Comparison of ENCODE assay signal across 8 cellular contexts in the genomic region with DNA sequence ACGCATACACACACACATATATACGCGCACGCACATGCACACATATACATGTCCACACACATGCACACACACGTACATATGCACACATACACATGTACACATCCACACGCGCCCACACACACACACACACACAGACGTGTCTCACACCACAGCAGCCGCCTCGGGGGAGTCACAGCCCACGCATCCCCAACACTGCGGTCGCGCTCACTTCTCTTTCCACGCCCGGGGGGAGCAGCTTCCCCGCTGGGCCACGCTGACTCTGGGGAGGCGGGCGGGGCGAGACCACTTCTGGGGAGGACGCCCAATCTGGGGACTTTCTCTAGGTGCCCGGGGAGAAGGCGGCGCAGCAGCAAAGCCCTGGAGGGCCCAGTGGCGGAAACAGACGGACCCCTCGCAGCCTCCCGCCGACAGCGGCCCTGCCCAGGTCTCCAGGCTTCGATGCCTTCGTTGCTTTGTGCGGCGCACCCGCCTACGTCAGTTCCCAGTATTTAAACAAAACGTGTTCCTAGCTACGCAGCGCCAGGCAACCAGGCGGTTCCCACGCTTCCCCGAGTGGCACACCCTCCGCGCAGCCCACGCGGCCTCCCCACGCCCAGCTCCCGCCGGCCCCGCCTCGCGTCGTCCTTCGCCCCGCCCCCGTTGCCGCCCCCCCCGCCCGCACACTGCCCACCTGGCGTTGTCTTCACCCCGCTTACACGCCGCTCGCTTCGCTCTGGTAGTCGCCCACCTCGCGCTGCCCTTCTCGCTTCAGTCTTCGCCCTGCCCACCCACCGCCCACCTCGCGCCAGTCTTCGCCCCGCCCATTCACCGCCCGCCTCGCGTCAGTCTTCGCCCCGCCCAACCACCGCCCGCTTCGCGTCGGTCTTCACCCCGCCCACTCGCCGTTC. TPM values are rescaled to one million over a fixed set of nuclear protein-coding genes. Genes with fewer than 3 reads are reported as not detected.
DNase-seq lines count a peak whose midpoint lies in the region; ATAC-seq and TF ChIP-seq lines count a peak whose summit lies in the region.

No MANE protein-coding gene starts in this region.

- H3K27me3 ChIP-seq in iPS DF 6.9 (ENCODE audit: control insufficient read depth, insufficient read depth, low read length): no peaks in the 10 kb centered on the region
- H3K27me3 ChIP-seq in skeletal muscle tissue (ENCODE audit: control insufficient read depth in 3 of 3, insufficient read depth in 3 of 3, low read length in 3 of 3): no peaks in the 10 kb centered on the region

- peak overlapping the region; percentile 73 to 80 (median 77) for H3K9ac ChIP-seq in skeletal muscle tissue (ENCODE audit: low read depth in 1 of 3, low read length in 3 of 3)

- H3K27ac Mint-ChIP-seq in activated naive CD8-positive, alpha-beta T cell treated with anti-CD3 and anti-CD28 coated beads, Interleukin-2, amount 50 U/mL, for 24 hours: peak overlapping the region; percentile 88

- H3K4me3 ChIP-seq in iPS DF 6.9 (ENCODE audit: low read length): peak overlapping the region; percentile 70; the same call in 1 of the 2 replicates
- H3K4me3 ChIP-seq in skeletal muscle tissue (ENCODE audit: low read length in 3 of 3): peak overlapping the region; percentile 80 to 87 (median 83)

- TF ChIP-seq CTCF in RWPE1 (conservative IDR thresholded peaks at IDR 0.05; ENCODE audit: low read depth): no peak

- H3K36me3 ChIP-seq in iPS DF 6.9 (ENCODE audit: control insufficient read depth, insufficient read depth, low read length) (peaks cover 3% of the 10 kb centered on the region; the same call in 1 of the 2 replicates), skeletal muscle tissue (ENCODE audit: control insufficient read depth in 3 of 3, insufficient read depth in 3 of 3, low read length in 3 of 3) (peaks cover 3 to 12% (median 11%) of the 10 kb centered on the region in 3 donors)

- POLR2A ChIA-PET in RWPE1 (lab: Yijun Ruan, JAX; ENCODE audit: low non-redundant PET): no interaction called here

- no CpG with 5 or more reads among the region's 90 CpGs for WGBS in iPS DF 6.9 (ENCODE audit: insufficient coverage, insufficient read length)

- peak overlapping the region; percentile 89 for H3K4me3 Mint-ChIP-seq in activated naive CD8-positive, alpha-beta T cell treated with anti-CD3 and anti-CD28 coated beads, Interleukin-2, amount 50 U/mL, for 24 hours

- peaks cover 2% of the 10 kb centered on the region for H3K4me1 ChIP-seq in iPS DF 6.9 (ENCODE audit: control insufficient read depth, insufficient read depth, low read length)
- H3K4me1 ChIP-seq in skeletal muscle tissue (ENCODE audit: control insufficient read depth in 3 of 3, insufficient read depth in 3 of 3, low read length in 3 of 3): peaks cover 11 to 20% (median 12%) of the 10 kb centered on the region in 3 donors

- peaks cover 26% of the 10 kb centered on the region for H3K4me1 Mint-ChIP-seq in activated naive CD8-positive, alpha-beta T cell treated with anti-CD3 and anti-CD28 coated beads, Interleukin-2, amount 50 U/mL, for 24 hours

- CTCF ChIA-PET in RWPE1 (lab: Yijun Ruan, JAX): interaction anchor here (0.6 to 0.7 kb wide), 2 partner anchors 23 to 222 kb away, joined by 3 to 4 read pairs; no protein-coding TSS in a partner anchor

- H3K9me3 ChIP-seq in iPS DF 6.9 (ENCODE audit: control insufficient read depth, insufficient read depth, low read length): no peaks in the 10 kb centered on the region
- H3K9me3 ChIP-seq in skeletal muscle tissue (ENCODE audit: control insufficient read depth in 3 of 3, low read length in 3 of 3): no peaks in the 10 kb centered on the region

- ATAC-seq in HG02973 (IDR thresholded peaks at IDR 0.05; ENCODE audit: unreplicated experiment) (peak; percentile 39), HG03342 (IDR thresholded peaks at IDR 0.05; ENCODE audit: unreplicated experiment) (no peak)
- peak; percentile 58 for ATAC-seq in activated naive CD8-positive, alpha-beta T cell treated with anti-CD3 and anti-CD28 coated beads, Interleukin-2, amount 50 U/mL, for 24 hours

- peaks cover 14% of the 10 kb centered on the region for H3K36me3 Mint-ChIP-seq in activated naive CD8-positive, alpha-beta T cell treated with anti-CD3 and anti-CD28 coated beads, Interleukin-2, amount 50 U/mL, for 24 hours (ENCODE audit: low read depth)

- H3K27me3 Mint-ChIP-seq in activated naive CD8-positive, alpha-beta T cell treated with anti-CD3 and anti-CD28 coated beads, Interleukin-2, amount 50 U/mL, for 24 hours: no peaks in the 10 kb centered on the region

- H3K27ac ChIP-seq in RWPE1: peak overlapping the region; percentile 88
- no peak overlapping the region for H3K27ac ChIP-seq in iPS DF 6.9 (ENCODE audit: low read length)
- peak overlapping the region; percentile 79 for H3K27ac ChIP-seq in skeletal muscle tissue (ENCODE audit: low read depth, low read length)

- H3K9me3 Mint-ChIP-seq in activated naive CD8-positive, alpha-beta T cell treated with anti-CD3 and anti-CD28 coated beads, Interleukin-2, amount 50 U/mL, for 24 hours: peaks cover 5% of the 10 kb centered on the region

- DNase-seq in NCI-H2081 treated with DMSO at 0.1 percent for 48 hours (lab: John Stamatoyannopoulos, UW): peak; percentile 87
- DNase-seq in NCI-H2081 (lab: John Stamatoyannopoulos, UW): no peak
- DNase-seq in RWPE1 (ENCODE audit: low spot score): peak; percentile 93
- DNase-seq in activated naive CD8-positive, alpha-beta T cell treated with anti-CD3 and anti-CD28 coated beads, Interleukin-2, amount 50 U/mL, for 24 hours: no peak
- peak; percentile 7 for DNase-seq in iPS DF 6.9 (ENCODE audit: low read depth, low spot score)

RNA-seq across cellular contexts. Expression of a gene that starts 0.8 kb away (rescaled TPM):
- 30.8 TPM for total RNA-seq in skeletal muscle tissue

RNA-seq across cellular contexts. Expression of a gene that starts 45.1 kb away (rescaled TPM):
- total RNA-seq in skeletal muscle tissue: 30.8 TPM

Comparison
In these comparisons a context has a peak if more than half of its experiments do, and no peak if none do; other contexts are left out.
1. DNase-seq: peak in NCI-H2081 treated with DMSO at 0.1 percent for 48 hours (single experiment), RWPE1 (single experiment) and iPS DF 6.9 (single experiment); none in NCI-H2081 (0 of 2) and activated naive CD8-positive, alpha-beta T cell treated with anti-CD3 and anti-CD28 coated beads, Interleukin-2, amount 50 U/mL, for 24 hours (single experiment).